Comparison of ENCODE assay signal across 8 cellular contexts in the genomic region with DNA sequence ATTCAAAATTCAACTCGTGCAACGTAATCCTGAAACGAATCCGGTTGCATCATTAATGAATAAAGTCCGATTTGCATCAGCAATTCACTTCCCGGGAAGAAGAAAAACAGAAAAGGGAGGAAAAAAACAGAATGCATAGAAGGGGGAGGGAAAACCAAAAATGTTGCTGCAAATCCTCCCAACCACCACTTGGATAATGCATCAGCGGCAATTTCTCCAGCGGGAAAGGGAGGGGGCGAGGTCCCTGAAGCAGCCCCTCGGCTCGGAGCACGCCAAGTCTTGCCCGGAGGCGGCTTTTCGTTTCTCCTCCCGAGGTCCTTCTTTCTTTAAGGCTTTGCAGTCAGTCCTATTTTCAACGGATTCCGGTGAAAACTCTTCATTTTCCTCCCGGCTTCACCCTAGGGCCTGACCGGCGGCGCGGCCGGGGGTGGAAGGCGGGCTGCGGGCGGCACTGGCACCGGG. TPM values are rescaled to one million over a fixed set of nuclear protein-coding genes. Genes with fewer than 3 reads are reported as not detected.
A peak's percentile ranks its signal among the peaks of the same experiment; 100 is the strongest.
DNase-seq lines count a peak whose midpoint lies in the region; ATAC-seq and TF ChIP-seq lines count a peak whose summit lies in the region.

No MANE protein-coding gene starts in this region.

- H3K27me3 Mint-ChIP-seq in activated T-cell treated with anti-CD3 and anti-CD28 coated beads, Interleukin-2, amount 50 U/mL, for 4 hours (ENCODE audit: low read depth) = peaks cover 43% of the 10 kb centered on the region
- peaks cover 55 to 64% of the 10 kb centered on the region in 2 donors for H3K27me3 Mint-ChIP-seq in natural killer cell (ENCODE audit: low read depth in 2 of 2)

- H3K36me3 Mint-ChIP-seq in activated T-cell treated with anti-CD3 and anti-CD28 coated beads, Interleukin-2, amount 50 U/mL, for 4 hours (ENCODE audit: insufficient read depth) = no peaks in the 10 kb centered on the region
- H3K36me3 Mint-ChIP-seq in natural killer cell = no peaks in the 10 kb centered on the region

- ATAC-seq in activated T-cell treated with anti-CD3 and anti-CD28 coated beads, Interleukin-2, amount 50 U/mL, for 4 hours = peak in 1 of 2 donors; percentile 23
- ATAC-seq in natural killer cell (no peak), GM18868 (IDR thresholded peaks at IDR 0.05; ENCODE audit: unreplicated experiment) (no peak)

- no peak overlapping the region for H3K27ac Mint-ChIP-seq in natural killer cell

- H3K4me3 Mint-ChIP-seq in activated T-cell treated with anti-CD3 and anti-CD28 coated beads, Interleukin-2, amount 50 U/mL, for 4 hours = peak overlapping the region; percentile 68
- H3K4me3 Mint-ChIP-seq in natural killer cell = peak overlapping the region; percentile 85

- H3K4me3 ChIP-seq in fibroblast of the aortic adventitia (ENCODE audit: low read depth, low read length) = peak overlapping the region; percentile 86

- TF ChIP-seq CTCF in fibroblast of the aortic adventitia (IDR thresholded peaks at IDR 0.05; ENCODE audit: insufficient read depth, low read length) = peak; percentile 44
- TF ChIP-seq CTCF in natural killer cell (IDR thresholded peaks at IDR 0.05) = no peak

- peaks cover 8% of the 10 kb centered on the region for H3K9me3 Mint-ChIP-seq in activated T-cell treated with anti-CD3 and anti-CD28 coated beads, Interleukin-2, amount 50 U/mL, for 4 hours
- H3K9me3 Mint-ChIP-seq in natural killer cell = no peaks in the 10 kb centered on the region

- peaks cover 7% of the 10 kb centered on the region for H3K4me1 Mint-ChIP-seq in activated T-cell treated with anti-CD3 and anti-CD28 coated beads, Interleukin-2, amount 50 U/mL, for 4 hours (ENCODE audit: low read depth)
- peaks cover 0 to 6% of the 10 kb centered on the region in 2 donors for H3K4me1 Mint-ChIP-seq in natural killer cell

- peak; percentile 66 for DNase-seq in activated CD8-positive, alpha-beta memory T cell treated with anti-CD3 and anti-CD28 coated beads for 24 hours
- DNase-seq in activated CD8-positive, alpha-beta memory T cell treated with anti-CD3 and anti-CD28 coated beads, Interleukin-2, amount 50 U/mL, for 4 hours = no peak
- peak; percentile 32 for DNase-seq in NCI-H1694 (lab: John Stamatoyannopoulos, UW)
- no peak for DNase-seq in activated T-cell treated with anti-CD3 and anti-CD28 coated beads, Interleukin-2, amount 50 U/mL, for 4 hours
- DNase-seq in fibroblast of the aortic adventitia (ENCODE audit: low read depth) = peak; percentile 66
- no peak for DNase-seq in natural killer cell
- DNase-seq in activated CD4-positive, CD25-positive, alpha-beta regulatory T cell (lab: John Stamatoyannopoulos, UW) = no peak

- intact Hi-C loops in natural killer cell (cut with micrococcal nuclease) = no loop called here

RNA-seq across cellular contexts. Expression of gene CDC42BPA, which starts 0.7 kb away (rescaled TPM):
- total RNA-seq in activated T-cell treated with anti-CD3 and anti-CD28 coated beads, Interleukin-2, amount 50 U/mL, for 4 hours = under 1 TPM; 0.52 to 0.74 (median 0.56) TPM
- total RNA-seq in fibroblast of the aortic adventitia (ENCODE audit: low replicate concordance) = 82.5 and 123 TPM in 2 replicates
- 1 to 10 TPM in 1 of 3 donors, under 1 TPM in 2; 0.14 to 2.4 (median 0.77) TPM for total RNA-seq in natural killer cell

Comparison
In these comparisons a context has a peak if more than half of its experiments do, and no peak if none do; other contexts are left out.
1. DNase-seq: peak in activated CD8-positive, alpha-beta memory T cell treated with anti-CD3 and anti-CD28 coated beads for 24 hours (single experiment), NCI-H1694 (single experiment) and fibroblast of the aortic adventitia (single experiment); none in activated CD8-positive, alpha-beta memory T cell treated with anti-CD3 and anti-CD28 coated beads, Interleukin-2, amount 50 U/mL, for 4 hours (single experiment), activated T-cell treated with anti-CD3 and anti-CD28 coated beads, Interleukin-2, amount 50 U/mL, for 4 hours (single experiment), natural killer cell (single experiment) and activated CD4-positive, CD25-positive, alpha-beta regulatory T cell (0 of 4).
2. RNA of gene CDC42BPA, which starts 0.7 kb away (total RNA-seq): 82.5 to 123 TPM in fibroblast of the aortic adventitia; 0.14 to 2.4 TPM in natural killer cell and 0.52 to 0.74 TPM in activated T-cell treated with anti-CD3 and anti-CD28 coated beads, Interleukin-2, amount 50 U/mL, for 4 hours; every median in the first group is over 10 times any median in the second.